Comparison of ENCODE assay signal across 23 cellular contexts in the genomic region with DNA sequence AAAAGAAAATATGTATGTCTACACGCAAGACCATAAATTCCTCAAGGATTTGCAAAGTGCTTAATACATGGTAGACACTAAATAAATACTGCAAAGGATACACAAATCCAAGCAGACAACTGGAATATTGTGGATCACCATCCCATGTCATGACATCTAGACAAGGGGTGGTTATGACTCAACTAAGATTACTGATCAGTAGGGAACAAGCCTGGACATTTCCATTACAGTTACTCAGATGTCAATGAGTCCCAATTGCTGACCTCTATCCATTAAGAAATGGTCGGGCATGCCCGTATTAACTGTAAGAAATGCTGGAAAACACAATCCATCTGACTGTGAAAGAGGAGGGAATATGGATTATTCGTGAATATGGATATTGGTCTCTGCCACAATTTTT. TPM values are rescaled to one million over a fixed set of nuclear protein-coding genes. Genes with fewer than 3 reads are reported as not detected.
A peak's percentile ranks its signal among the peaks of the same experiment; 100 is the strongest.
DNase-seq lines count a peak whose midpoint lies in the region; ATAC-seq, FAIRE-seq and TF ChIP-seq lines count a peak whose summit lies in the region.
"Had no signal": no experiment of that assay in that cellular context is flagged by ENCODE, and none has a peak within 500 bp of the region (broad histone marks: within the 10 kb centered on the region; RNA-seq: fewer than 3 reads in every experiment).

No MANE protein-coding gene starts in this region.

- H4K20me1 ChIP-seq in HepG2 (ENCODE audit: insufficient read depth, low read length) = no peaks in the 10 kb centered on the region

- TF ChIP-seq POLR2A in HepG2 (IDR thresholded peaks at IDR 0.05; ENCODE audit: insufficient read depth in 1 of 2, low read depth in 2 of 2, low read length in 2 of 2) = no peak

- H3K4me3 ChIP-seq in bronchial epithelial cell (ENCODE audit: low read depth, low read length) = no peak overlapping the region
- H3K4me3 ChIP-seq in HepG2 (replicated peaks in 1 of 3; ENCODE audit: insufficient read depth in 1 of 3, low read depth in 2 of 3, low read length in 3 of 3) = no peak overlapping the region
- H3K4me3 ChIP-seq in mucosa of descending colon = no peak overlapping the region
- H3K4me3 ChIP-seq: MG63, PC-9, SJSA1 had no signal

- DNase-seq in EH (ENCODE audit: low read depth) (peak; percentile 3), HTR-8/SVneo (ENCODE audit: insufficient read length, low spot score) (no peak), bronchial epithelial cell (ENCODE audit: low read depth) (peak; percentile 86), foreskin keratinocyte (peak; percentile 33 to 69), HepG2 (ENCODE audit: low spot score) (no peak), activated T-cell treated with anti-CD3 and anti-CD28 coated beads for 4 hours (no peak), mucosa of descending colon (no peak)
- DNase-seq: 8988T, COR-L47, DMS 273 treated with DMSO at 0.1 percent for 48 hours, DND-41, GDM1, MG63, NCI-H1048, NCI-H146, NCI-H2029 treated with DMSO at 0.1 percent for 48 hours, NCI-H2171, NCI-H526, PC-9 had no signal

- H2AFZ ChIP-seq in HepG2 (ENCODE audit: low read length) = no peak overlapping the region
- H2AFZ ChIP-seq: PC-9 had no signal

- in situ Hi-C loops in HepG2 (cut with HindIII; ENCODE audit: extremely low pct_ligation_motif_present, low pct_unique_long_range_greater_than_20kb) = no loop called here

- H3K4me1 ChIP-seq in foreskin keratinocyte (no peaks in the 10 kb centered on the region), HepG2 (ENCODE audit: insufficient read depth, low read length) (peaks cover 10% of the 10 kb centered on the region), mucosa of descending colon (ENCODE audit: low read depth) (no peaks in the 10 kb centered on the region)
- H3K4me1 ChIP-seq: SJSA1 had no signal

- POLR2A ChIA-PET in HepG2 (lab: Yijun Ruan, JAX) = no interaction called here

- WGBS in HepG2 (ENCODE audit: low lambda C conversion rate) = 97% methylated on average over 4 of the region's 4 CpGs

- H3K79me2 ChIP-seq in HepG2 (ENCODE audit: insufficient read depth, low read length) = no peaks in the 10 kb centered on the region

- TF ChIP-seq RAD21 in HepG2 (CRISPR knock-in tag; IDR thresholded peaks at IDR 0.05) = no peak

- CTCF ChIA-PET in HepG2 (lab: Yijun Ruan, JAX; ENCODE audit: low intra/inter-chr PET ratio, low total read pairs) = no interaction called here

- intact Hi-C loops in HepG2 (cut with micrococcal nuclease; ENCODE audit: unreplicated experiment) (no loop called here), mucosa of descending colon (cut with DNase I, micrococcal nuclease) (no loop called here)

- no peak for TF ChIP-seq CTCF in bronchial epithelial cell (IDR thresholded peaks at IDR 0.05; ENCODE audit: insufficient read depth, low read length, severe bottlenecking)
- TF ChIP-seq CTCF in foreskin keratinocyte (conservative IDR thresholded peaks at IDR 0.05) = no peak
- TF ChIP-seq CTCF in HepG2 (CRISPR knock-in tag; IDR thresholded peaks at IDR 0.05) = no peak
- no peak for TF ChIP-seq CTCF in mucosa of descending colon (IDR thresholded peaks at IDR 0.05)

- no peaks in the 10 kb centered on the region for H3K36me3 ChIP-seq in bronchial epithelial cell (ENCODE audit: control insufficient read depth, insufficient read depth, low read length)
- peaks cover 0 to 25% of the 10 kb centered on the region in 2 experiments; a peak in 2 of 5 replicates for H3K36me3 ChIP-seq in HepG2 (replicated peaks in 1 of 2; ENCODE audit: control insufficient read depth in 1 of 2, insufficient read depth in 2 of 2, low read length in 2 of 2)
- no peaks in the 10 kb centered on the region for H3K36me3 ChIP-seq in mucosa of descending colon (ENCODE audit: low read depth)

- H3K4me2 ChIP-seq in HepG2 (ENCODE audit: low read depth, low read length) = no peak overlapping the region
- H3K4me2 ChIP-seq: KMS-11, PC-9 had no signal

- TF ChIP-seq EP300 in HepG2 (IDR thresholded peaks at IDR 0.05; ENCODE audit: low read depth in 2 of 2, low read length in 2 of 2) = no peak
- no peak for TF ChIP-seq EP300 in HepG2 (CRISPR knock-in tag; IDR thresholded peaks at IDR 0.05; ENCODE audit: borderline replicate concordance)

- peak; percentile 50 for ATAC-seq in foreskin keratinocyte
- no peak for ATAC-seq in HepG2
- ATAC-seq in mucosa of descending colon = no peak
- ATAC-seq in HG03039 (IDR thresholded peaks at IDR 0.05; ENCODE audit: unreplicated experiment) = no peak
- ATAC-seq: HCT116 had no signal

- FAIRE-seq in HTR-8/SVneo (lab: Jason Lieb, UNC) = peak; percentile 63
- FAIRE-seq in bronchial epithelial cell (lab: Jason Lieb, UNC) = no peak
- no peak for FAIRE-seq in HepG2 (lab: Jason Lieb, UNC)

- no peaks in the 10 kb centered on the region for H3K9me3 ChIP-seq in HepG2 (ENCODE audit: low read length)
- no peaks in the 10 kb centered on the region for H3K9me3 ChIP-seq in mucosa of descending colon
- H3K9me3 ChIP-seq: MG63, SJSA1 had no signal

- no peaks in the 10 kb centered on the region for H3K27me3 ChIP-seq in bronchial epithelial cell (ENCODE audit: control insufficient read depth, insufficient read depth, low read length)
- no peaks in the 10 kb centered on the region for H3K27me3 ChIP-seq in foreskin keratinocyte
- no peaks in the 10 kb centered on the region for H3K27me3 ChIP-seq in HepG2 (ENCODE audit: control insufficient read depth in 1 of 2, insufficient read depth in 2 of 2, low read length in 2 of 2)
- H3K27me3 ChIP-seq: MG63, SJSA1 had no signal

- no TSS peak for BruUV-seq in HepG2 (replicated peaks; lab: Mats Ljungman, UMichigan)

- H3K27ac ChIP-seq in foreskin keratinocyte = no peak overlapping the region
- no peak overlapping the region for H3K27ac ChIP-seq in HepG2 (ENCODE audit: extremely low read length, insufficient read depth, low read length)
- H3K27ac ChIP-seq: KMS-11, PC-9, SJSA1 had no signal

- H3K9ac ChIP-seq in HepG2 (ENCODE audit: insufficient read depth, low read depth, low read length) = no peak overlapping the region
- H3K9ac ChIP-seq: KMS-11 had no signal

TF ChIP-seq in HepG2, 621 proteins besides CTCF, POLR2A, EP300 and RAD21 (continues in another document):
- TF ChIP-seq ZNF124 (CRISPR knock-in tag; IDR thresholded peaks at IDR 0.05) = no peak

RNA-seq across cellular contexts. Expression of a gene that starts 27.6 kb away (rescaled TPM):
- total RNA-seq in bronchial epithelial cell (18.7 and 21.4 TPM in 2 replicates), foreskin keratinocyte (11.5 and 13.0 TPM in 2 replicates), HepG2 (2016; rRNA removed; fragmentation: Illumina TruSeq; extraction: Trizol) (10.5 and 16.1 TPM in 2 replicates), mucosa of descending colon (10 to 100 TPM; 20.5 to 28.3 (median 26.1) TPM)
- polyA plus RNA-seq in foreskin keratinocyte (4.1 and 4.3 TPM in 2 replicates), HepG2 (2011; rRNA removed) (6.9 and 10.1 TPM in 2 replicates)
- 28.3 and 28.9 TPM in 2 replicates for total RNA-seq in HepG2 (2016; cell fraction: cytosol; rRNA removed; fragmentation: Illumina TruSeq; extraction: Trizol; ENCODE audit: low read depth)
- 10.9 and 15.6 TPM in 2 replicates for total RNA-seq in HepG2 (2016; cell fraction: insoluble cytoplasmic fraction; rRNA removed; fragmentation: Illumina TruSeq; extraction: Trizol)
- 18.9 and 23.9 TPM in 2 replicates for total RNA-seq in HepG2 (2016; cell fraction: membrane; rRNA removed; fragmentation: Illumina TruSeq; extraction: Trizol)
- total RNA-seq in HepG2 (2016; cell fraction: nucleus; rRNA removed; fragmentation: Illumina TruSeq; extraction: Trizol) = 31.1 and 32.9 TPM in 2 replicates
- polyA plus RNA-seq in HepG2 (2011; cell fraction: cytosol; rRNA removed) = 1.8 and 2.9 TPM in 2 replicates
- 8.8 and 11.0 TPM in 2 replicates for polyA plus RNA-seq in HepG2 (2011; cell fraction: nucleus; rRNA removed)
- 3.1 and 5.3 TPM in 2 replicates for polyA plus RNA-seq in HepG2 (2012)
- polyA plus RNA-seq in HepG2 (2016; cell fraction: cytosol; fragmentation: Illumina TruSeq; extraction: Trizol; ENCODE audit: low read depth) = 0.92 and 1.1 TPM in 2 replicates
- polyA plus RNA-seq in HepG2 (2016; cell fraction: insoluble cytoplasmic fraction; fragmentation: Illumina TruSeq; extraction: Trizol; ENCODE audit: low read depth) = 8.2 and 8.4 TPM in 2 replicates
- 1.9 and 2.2 TPM in 2 replicates for polyA plus RNA-seq in HepG2 (2016; cell fraction: membrane; fragmentation: Illumina TruSeq; extraction: Trizol; ENCODE audit: low read depth)
- polyA plus RNA-seq in HepG2 (2016; cell fraction: nucleus; fragmentation: Illumina TruSeq; extraction: Trizol; ENCODE audit: insufficient read depth, low read depth) = 34.2 and 35.6 TPM in 2 replicates
- polyA minus RNA-seq in HepG2 (2011; rRNA and poly(A)+ RNA removed; ENCODE audit: low replicate concordance) = 3.9 and 6.3 TPM in 2 replicates
- polyA minus RNA-seq in HepG2 (2011; cell fraction: cytosol; rRNA and poly(A)+ RNA removed) = 4.6 and 4.7 TPM in 2 replicates
- polyA minus RNA-seq in HepG2 (2011; cell fraction: nucleus; rRNA and poly(A)+ RNA removed) = 43.3 and 55.6 TPM in 2 replicates

RNA-seq across cellular contexts. Expression of a gene that starts 37.1 kb away (rescaled TPM):
- total RNA-seq in bronchial epithelial cell = 1.9 and 3.4 TPM in 2 replicates
- 10.6 and 14.7 TPM in 2 replicates for total RNA-seq in foreskin keratinocyte
- 2.2 and 4.0 TPM in 2 replicates for polyA plus RNA-seq in foreskin keratinocyte
- total RNA-seq in HepG2 (2016; rRNA removed; fragmentation: Illumina TruSeq; extraction: Trizol) = 27.3 and 34.6 TPM in 2 replicates
- 48.8 and 50.9 TPM in 2 replicates for total RNA-seq in HepG2 (2016; cell fraction: cytosol; rRNA removed; fragmentation: Illumina TruSeq; extraction: Trizol; ENCODE audit: low read depth)
- 24.8 and 29.9 TPM in 2 replicates for total RNA-seq in HepG2 (2016; cell fraction: insoluble cytoplasmic fraction; rRNA removed; fragmentation: Illumina TruSeq; extraction: Trizol)
- total RNA-seq in HepG2 (2016; cell fraction: membrane; rRNA removed; fragmentation: Illumina TruSeq; extraction: Trizol) = 23.3 and 30.7 TPM in 2 replicates
- 26.5 and 27.7 TPM in 2 replicates for total RNA-seq in HepG2 (2016; cell fraction: nucleus; rRNA removed; fragmentation: Illumina TruSeq; extraction: Trizol)
- polyA plus RNA-seq in HepG2 (2011; rRNA removed) = 3.3 and 4.8 TPM in 2 replicates
- 1.5 and 2.0 TPM in 2 replicates for polyA plus RNA-seq in HepG2 (2011; cell fraction: cytosol; rRNA removed)
- polyA plus RNA-seq in HepG2 (2011; cell fraction: nucleus; rRNA removed) = 4.2 and 6.5 TPM in 2 replicates
- 2.7 and 5.2 TPM in 2 replicates for polyA plus RNA-seq in HepG2 (2012)
- 0.80 and 1.0 TPM in 2 replicates for polyA plus RNA-seq in HepG2 (2016; cell fraction: cytosol; fragmentation: Illumina TruSeq; extraction: Trizol; ENCODE audit: low read depth)
- polyA plus RNA-seq in HepG2 (2016; cell fraction: insoluble cytoplasmic fraction; fragmentation: Illumina TruSeq; extraction: Trizol; ENCODE audit: low read depth) = 17.5 and 17.6 TPM in 2 replicates
- 1.9 and 3.0 TPM in 2 replicates for polyA plus RNA-seq in HepG2 (2016; cell fraction: membrane; fragmentation: Illumina TruSeq; extraction: Trizol; ENCODE audit: low read depth)
- 24.2 and 24.3 TPM in 2 replicates for polyA plus RNA-seq in HepG2 (2016; cell fraction: nucleus; fragmentation: Illumina TruSeq; extraction: Trizol; ENCODE audit: insufficient read depth, low read depth)
- 1.7 and 3.5 TPM in 2 replicates for polyA minus RNA-seq in HepG2 (2011; rRNA and poly(A)+ RNA removed; ENCODE audit: low replicate concordance)
- 3.5 and 4.4 TPM in 2 replicates for polyA minus RNA-seq in HepG2 (2011; cell fraction: cytosol; rRNA and poly(A)+ RNA removed)
- polyA minus RNA-seq in HepG2 (2011; cell fraction: nucleus; rRNA and poly(A)+ RNA removed) = 13.1 and 13.6 TPM in 2 replicates
- 1 to 10 TPM; 3.3 to 8.7 (median 5.2) TPM for total RNA-seq in mucosa of descending colon

Comparison
In these comparisons a context has a peak if more than half of its experiments do, and no peak if none do; other contexts are left out.
1. DNase-seq: peak in EH (single experiment), bronchial epithelial cell (single experiment) and foreskin keratinocyte (2 of 2); none in HTR-8/SVneo (single experiment), HepG2 (single experiment), activated T-cell treated with anti-CD3 and anti-CD28 coated beads for 4 hours (single experiment) and mucosa of descending colon (0 of 3).